ENCODE assay signal across 1 cellular context in genomic region chr1:28123461-28123961, GRCh38.
A peak's percentile ranks its signal among the peaks of the same experiment; 100 is the strongest.
TF ChIP-seq lines count a peak whose summit lies in the region.

No MANE protein-coding gene starts in this region.

TF ChIP-seq in HEK293, 187 proteins besides CTCF, POLR2A, EP300 and RAD21 (continued from another document):
- peak; percentile 91 for TF ChIP-seq PRDM10 (tag by site-specific recombination; IDR thresholded peaks at IDR 0.05)
- TF ChIP-seq ZBTB17 (tag by site-specific recombination; IDR thresholded peaks at IDR 0.05): peak; percentile 32; the same call in 1 of the 2 replicates
- no peak for TF ChIP-seq HOXD13 (CRISPR knock-in tag; IDR thresholded peaks at IDR 0.05; ENCODE audit: borderline replicate concordance)
- no peak for TF ChIP-seq ZNF776 (tag by site-specific recombination; IDR thresholded peaks at IDR 0.05; ENCODE audit: borderline replicate concordance)
- TF ChIP-seq ZNF266 (tag by site-specific recombination; IDR thresholded peaks at IDR 0.05; ENCODE audit: low read depth): no peak
- TF ChIP-seq ZNF473 (tag by site-specific recombination; IDR thresholded peaks at IDR 0.05): no peak
- TF ChIP-seq ZNF140 (tag by site-specific recombination; IDR thresholded peaks at IDR 0.05): no peak
- TF ChIP-seq TSHZ1 (tag by site-specific recombination; IDR thresholded peaks at IDR 0.05; ENCODE audit: borderline replicate concordance): no peak
- TF ChIP-seq EGR2 (tag by site-specific recombination; IDR thresholded peaks at IDR 0.05; ENCODE audit: low read depth): 0 out of 2 replicates have a peak, but pooled peaks have one; percentile 10
- no peak for TF ChIP-seq ZNF48 (tag by site-specific recombination; IDR thresholded peaks at IDR 0.05)
- no peak for TF ChIP-seq ZNF76 (tag by site-specific recombination; IDR thresholded peaks at IDR 0.05; ENCODE audit: borderline replicate concordance, low read depth)
- no peak for TF ChIP-seq ZNF221 (tag by site-specific recombination; IDR thresholded peaks at IDR 0.05; ENCODE audit: borderline replicate concordance)
- TF ChIP-seq FEZF1 (tag by site-specific recombination; IDR thresholded peaks at IDR 0.05): no peak
- TF ChIP-seq ZNF366 (tag by site-specific recombination; conservative IDR thresholded peaks at IDR 0.05): no peak
- no peak for TF ChIP-seq ZNF701 (tag by site-specific recombination; IDR thresholded peaks at IDR 0.05)
